In genomic region chr17:76502326-76503211, GRCh38 we compare ENCODE assay signal across 15 cellular contexts. TPM values are rescaled to one million over a fixed set of nuclear protein-coding genes. Genes with fewer than 3 reads are reported as not detected.
DNase-seq lines count a peak whose midpoint lies in the region; ATAC-seq and TF ChIP-seq lines count a peak whose summit lies in the region.
"Had no signal": no experiment of that assay in that cellular context is flagged by ENCODE, and none has a peak within 500 bp of the region (broad histone marks: within the 10 kb centered on the region; RNA-seq: fewer than 3 reads in every experiment).

No MANE protein-coding gene starts in this region.

- no peak for TF ChIP-seq CTCF in brain (conservative IDR thresholded peaks at IDR 0.05)

- peak overlapping the region in 4 of 5 experiments; percentile 7 to 94 (median 48) for H3K4me3 Mint-ChIP-seq in brain

- 77 to 82% methylated on average over 8 of the region's 8 CpGs for WGBS in GM23248 (ENCODE audit: low coverage in 1 of 2, low lambda C conversion rate in 2 of 2, missing lambda C conversion rate in 2 of 2), 2 experiments

- in situ Hi-C loops in GM23248 (cut with MboI), result no loop called here

- peak overlapping the region; percentile 83; the same call in 1 of the 2 replicates for H2AFZ ChIP-seq in GM23248

- peaks cover 6% of the 10 kb centered on the region; the same call in 1 of the 2 replicates for H3F3A ChIP-seq in GM23248 (ENCODE audit: insufficient read depth)

- peaks cover 9% of the 10 kb centered on the region for H3K4me1 ChIP-seq in GM23248 (ENCODE audit: insufficient read depth)

- H3K27me3 Mint-ChIP-seq in brain, result peaks cover 41% of the 10 kb centered on the region

- no peak overlapping the region for H3K27ac ChIP-seq in GM23248

- H3K4me3 ChIP-seq in GM23248, result no peak overlapping the region

- peaks cover 54% of the 10 kb centered on the region for H3K4me1 Mint-ChIP-seq in brain

- H3K9me3 ChIP-seq in GM23248 (ENCODE audit: low read depth), result no peaks in the 10 kb centered on the region
- H3K9me3 ChIP-seq: SK-N-SH, tibial artery had no signal

- peaks cover 2% of the 10 kb centered on the region for H3K79me2 ChIP-seq in GM23248 (ENCODE audit: insufficient read depth)

- H3K9ac ChIP-seq in GM23248, result no peak overlapping the region

- no peaks in the 10 kb centered on the region for H3K9me2 ChIP-seq in GM23248 (ENCODE audit: insufficient read depth)
- H3K9me2 ChIP-seq: SK-N-SH had no signal

- no peaks in the 10 kb centered on the region for H3K36me3 ChIP-seq in GM23248 (ENCODE audit: low read depth)
- H3K36me3 ChIP-seq: tibial artery had no signal

- intact Hi-C loops in posterior vena cava (cut with DNase I), result no loop called here

- H3K27ac Mint-ChIP-seq in brain, result no peak overlapping the region

- H4K20me1 ChIP-seq in GM23248 (ENCODE audit: insufficient read depth), result no peaks in the 10 kb centered on the region

- peaks cover 0 to 7% (median 0%) of the 10 kb centered on the region in 5 experiments for H3K9me3 Mint-ChIP-seq in brain

- H3K4me2 ChIP-seq in GM23248 (ENCODE audit: unreplicated experiment), result no peak overlapping the region

- no peaks in the 10 kb centered on the region for H3K36me3 Mint-ChIP-seq in brain

- ATAC-seq in GM18907 (IDR thresholded peaks at IDR 0.05; ENCODE audit: unreplicated experiment) (no peak), HG02571 (IDR thresholded peaks at IDR 0.05; ENCODE audit: unreplicated experiment) (no peak)

- no peak for DNase-seq in GM23248
- DNase-seq in MV-4-11 (lab: John Stamatoyannopoulos, UW), result peak; percentile 65
- peak; percentile 51 for DNase-seq in posterior vena cava (ENCODE audit: low spot score)
- no peak for DNase-seq in COLO668 (lab: John Stamatoyannopoulos, UW; ENCODE audit: unreplicated experiment)
- no peak for DNase-seq in DMS79 treated with DMSO at 0.1 percent for 48 hours (lab: John Stamatoyannopoulos, UW)
- DNase-seq: Karpas-422, NCI-H345, SK-N-SH, tibial artery had no signal

- H3K27me3 ChIP-seq in GM23248 (replicated peaks; ENCODE audit: insufficient read depth), result no peaks in the 10 kb centered on the region

RNA-seq across cellular contexts. Expression of gene RHBDF2, which starts 1.3 kb away (rescaled TPM):
- total RNA-seq in GM23248 (2014; rRNA removed; shearing (Covaris generic)), result 8.9 and 10.0 TPM in 2 replicates
- polyA plus RNA-seq in GM23248 (2016; fragmentation: Nextera tagmentation; extraction: Ambion mirVana) (12.7 and 12.9 TPM in 2 replicates), brain (ENCODE audit: insufficient read depth, low read depth, low replicate concordance) (6.7 TPM)
- total RNA-seq in posterior vena cava, result 10 to 100 TPM; 26.7 to 31.4 TPM

RNA-seq across cellular contexts. Expression of gene CYGB, which starts 34.9 kb away (rescaled TPM):
- total RNA-seq in GM23248 (2014; rRNA removed; shearing (Covaris generic)), result 6.3 and 8.3 TPM in 2 replicates
- polyA plus RNA-seq in GM23248 (2016; fragmentation: Nextera tagmentation; extraction: Ambion mirVana), result 1.1 and 1.6 TPM in 2 replicates
- 6.8 TPM for polyA plus RNA-seq in brain (ENCODE audit: insufficient read depth, low read depth, low replicate concordance)
- 10 to 100 TPM; 16.3 to 24.5 TPM for total RNA-seq in posterior vena cava

RNA-seq across cellular contexts. Expression of gene AANAT, which starts 35.2 kb away (rescaled TPM):
- not detected in 2 replicates for total RNA-seq in GM23248 (2014; rRNA removed; shearing (Covaris generic))
- 0.72 TPM in 1 of 2 replicates, not detected in the other for polyA plus RNA-seq in GM23248 (2016; fragmentation: Nextera tagmentation; extraction: Ambion mirVana)
- polyA plus RNA-seq in brain (ENCODE audit: insufficient read depth, low read depth, low replicate concordance), result not detected
- not detected for total RNA-seq in posterior vena cava
- total RNA-seq: bronchial epithelial cell, Daoy, pulmonary artery endothelial cell had no signal

RNA-seq across cellular contexts. Expression of gene PRCD, which starts 37.3 kb away (rescaled TPM):
- total RNA-seq in GM23248 (2014; rRNA removed; shearing (Covaris generic)), result 1.5 and 3.4 TPM in 2 replicates
- polyA plus RNA-seq in GM23248 (2016; fragmentation: Nextera tagmentation; extraction: Ambion mirVana) (0.43 and 0.93 TPM in 2 replicates), brain (ENCODE audit: insufficient read depth, low read depth, low replicate concordance) (9.9 TPM)
- total RNA-seq in posterior vena cava, result 1 to 10 TPM; 1.6 to 4.7 TPM
- total RNA-seq: bronchial epithelial cell had no signal

RNA-seq across cellular contexts. Expression of gene UBE2O, which starts 49.6 kb away (rescaled TPM):
- 17.2 TPM in 2 replicates for total RNA-seq in GM23248 (2014; rRNA removed; shearing (Covaris generic))
- polyA plus RNA-seq in GM23248 (2016; fragmentation: Nextera tagmentation; extraction: Ambion mirVana) (7.1 and 7.2 TPM in 2 replicates), brain (ENCODE audit: insufficient read depth, low read depth, low replicate concordance) (36.9 TPM)
- 10 to 100 TPM; 17.2 to 17.9 TPM for total RNA-seq in posterior vena cava

Comparison
In these comparisons a context has a peak if more than half of its experiments do, and no peak if none do; other contexts are left out.
1. DNase-seq: peak in MV-4-11 (single experiment) and posterior vena cava (single experiment); none in GM23248 (single experiment), COLO668 (single experiment) and DMS79 treated with DMSO at 0.1 percent for 48 hours (single experiment).